Comparison of ENCODE assay signal across 1 cellular context in the genomic region with DNA sequence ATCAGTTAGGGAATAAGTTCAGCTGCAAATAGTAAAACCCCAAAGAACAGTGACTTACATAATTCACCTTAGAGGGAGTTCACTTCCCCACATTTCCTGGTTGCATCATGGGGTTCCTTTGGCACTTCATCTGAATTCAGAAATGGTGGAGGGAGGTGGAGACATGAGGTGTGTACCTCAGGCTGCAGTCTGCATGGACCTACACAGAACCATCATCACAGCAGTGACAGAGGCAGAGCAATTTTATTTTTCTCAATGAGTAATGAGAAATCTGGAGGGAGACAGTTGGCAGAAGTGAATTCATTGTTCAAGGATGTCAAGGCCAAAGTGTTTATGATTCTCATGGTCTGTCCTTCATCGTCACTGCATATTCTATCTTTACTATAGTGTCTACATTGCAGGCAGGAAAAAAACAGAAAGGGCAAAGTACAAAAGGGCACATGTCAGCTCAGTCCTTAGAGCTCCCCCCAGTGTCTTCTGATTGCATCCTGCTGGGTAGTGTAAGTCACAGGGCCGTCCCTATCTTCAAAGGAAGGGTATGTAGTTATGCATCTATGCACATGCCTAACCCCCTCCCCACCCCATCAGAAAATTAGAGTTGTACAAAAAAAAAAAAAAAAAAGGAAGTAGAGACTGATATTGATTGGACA.
TF ChIP-seq lines count a peak whose summit lies in the region.

No MANE protein-coding gene starts in this region.

TF ChIP-seq in HepG2, 621 proteins besides CTCF, POLR2A, EP300 and RAD21 (continued from another document and continues in another):
- TF ChIP-seq THRA (CRISPR knock-in tag; IDR thresholded peaks at IDR 0.05; ENCODE audit: borderline replicate concordance) (peak; percentile 39; the same call in 1 of the 2 replicates), ZNF550 (CRISPR knock-in tag; IDR thresholded peaks at IDR 0.05; ENCODE audit: borderline replicate concordance) (no peak), ZNF556 (CRISPR knock-in tag; IDR thresholded peaks at IDR 0.05; ENCODE audit: borderline replicate concordance) (no peak), ZNF773 (CRISPR knock-in tag; IDR thresholded peaks at IDR 0.05; ENCODE audit: borderline replicate concordance) (no peak), ZNF234 (CRISPR knock-in tag; conservative IDR thresholded peaks at IDR 0.05) (no peak), TRIM22 (IDR thresholded peaks at IDR 0.05) (no peak), HHEX (CRISPR knock-in tag; IDR thresholded peaks at IDR 0.05) (no peak), ETV5 (CRISPR knock-in tag; IDR thresholded peaks at IDR 0.05; ENCODE audit: borderline replicate concordance) (0 out of 2 replicates have a peak, but pooled peaks have one; percentile 11), REST (IDR thresholded peaks at IDR 0.05; ENCODE audit: borderline replicate concordance in 1 of 2, low read depth in 1 of 2, low read length in 2 of 2) (no peak), ZNF264 (CRISPR knock-in tag; IDR thresholded peaks at IDR 0.05) (no peak), HDAC2 (CRISPR knock-in tag; IDR thresholded peaks at IDR 0.05) (0 out of 2 replicates have a peak, but pooled peaks have one; percentile 42), TARDBP (CRISPR knock-in tag; IDR thresholded peaks at IDR 0.05) (0 out of 2 replicates have a peak, but pooled peaks have one; percentile 40), ZNF235 (CRISPR knock-in tag; IDR thresholded peaks at IDR 0.05; ENCODE audit: borderline replicate concordance) (no peak), MEIS2 (CRISPR knock-in tag; IDR thresholded peaks at IDR 0.05) (no peak), MIER3 (CRISPR knock-in tag; IDR thresholded peaks at IDR 0.05; ENCODE audit: borderline replicate concordance) (peak; percentile 45; the same call in 1 of the 2 replicates), SRY (CRISPR knock-in tag; IDR thresholded peaks at IDR 0.05) (no peak), BCL6 (CRISPR knock-in tag; IDR thresholded peaks at IDR 0.05) (no peak), ZNF7 (CRISPR knock-in tag; IDR thresholded peaks at IDR 0.05) (peak; percentile 48; the same call in 1 of the 2 replicates), IRF9 (CRISPR knock-in tag; IDR thresholded peaks at IDR 0.05; ENCODE audit: borderline replicate concordance) (no peak), SRF (IDR thresholded peaks at IDR 0.05; ENCODE audit: low read depth, low read length) (no peak), ZNF354B (CRISPR knock-in tag; IDR thresholded peaks at IDR 0.05) (no peak), ZBTB44 (CRISPR knock-in tag; IDR thresholded peaks at IDR 0.05) (no peak), ZNF775 (CRISPR knock-in tag; IDR thresholded peaks at IDR 0.05; ENCODE audit: borderline replicate concordance) (no peak), KLF13 (CRISPR knock-in tag; IDR thresholded peaks at IDR 0.05) (no peak), KLF9 (CRISPR knock-in tag; IDR thresholded peaks at IDR 0.05; ENCODE audit: low read depth) (no peak), RFX5 (IDR thresholded peaks at IDR 0.05; ENCODE audit: low read depth, low read length) (no peak), ZNF30 (CRISPR knock-in tag; IDR thresholded peaks at IDR 0.05) (no peak), ZNF225 (CRISPR knock-in tag; IDR thresholded peaks at IDR 0.05) (no peak), SMARCC2 (IDR thresholded peaks at IDR 0.05) (no peak), SP4 (CRISPR knock-in tag; IDR thresholded peaks at IDR 0.05) (no peak), RXRB (CRISPR knock-in tag; IDR thresholded peaks at IDR 0.05; ENCODE audit: borderline replicate concordance) (0 out of 2 replicates have a peak, but pooled peaks have one; percentile 46), MZF1 (CRISPR knock-in tag; IDR thresholded peaks at IDR 0.05; ENCODE audit: borderline replicate concordance) (no peak), GFI1 (CRISPR knock-in tag; IDR thresholded peaks at IDR 0.05; ENCODE audit: borderline replicate concordance) (no peak), SAFB2 (CRISPR knock-in tag; IDR thresholded peaks at IDR 0.05; ENCODE audit: borderline replicate concordance, low read depth) (no peak), ZNF274 (CRISPR knock-in tag; IDR thresholded peaks at IDR 0.05) (no peak), ZNF468 (CRISPR knock-in tag; IDR thresholded peaks at IDR 0.05) (no peak), ZSCAN31 (CRISPR knock-in tag; IDR thresholded peaks at IDR 0.05; ENCODE audit: low read depth) (no peak), DPF2 (CRISPR knock-in tag; IDR thresholded peaks at IDR 0.05; ENCODE audit: borderline replicate concordance, low read depth) (no peak), CREBL2 (CRISPR knock-in tag; IDR thresholded peaks at IDR 0.05; ENCODE audit: borderline replicate concordance) (no peak), BRD4 (CRISPR knock-in tag; IDR thresholded peaks at IDR 0.05) (no peak)
- TF ChIP-seq, protein P1, sequence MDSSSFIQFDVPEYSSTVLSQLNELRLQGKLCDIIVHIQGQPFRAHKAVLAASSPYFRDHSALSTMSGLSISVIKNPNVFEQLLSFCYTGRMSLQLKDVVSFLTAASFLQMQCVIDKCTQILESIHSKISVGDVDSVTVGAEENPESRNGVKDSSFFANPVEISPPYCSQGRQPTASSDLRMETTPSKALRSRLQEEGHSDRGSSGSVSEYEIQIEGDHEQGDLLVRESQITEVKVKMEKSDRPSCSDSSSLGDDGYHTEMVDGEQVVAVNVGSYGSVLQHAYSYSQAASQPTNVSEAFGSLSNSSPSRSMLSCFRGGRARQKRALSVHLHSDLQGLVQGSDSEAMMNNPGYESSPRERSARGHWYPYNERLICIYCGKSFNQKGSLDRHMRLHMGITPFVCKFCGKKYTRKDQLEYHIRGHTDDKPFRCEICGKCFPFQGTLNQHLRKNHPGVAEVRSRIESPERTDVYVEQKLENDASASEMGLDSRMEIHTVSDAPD (CRISPR knock-in tag; IDR thresholded peaks at IDR 0.05): no peak
- TF ChIP-seq, protein P2, sequence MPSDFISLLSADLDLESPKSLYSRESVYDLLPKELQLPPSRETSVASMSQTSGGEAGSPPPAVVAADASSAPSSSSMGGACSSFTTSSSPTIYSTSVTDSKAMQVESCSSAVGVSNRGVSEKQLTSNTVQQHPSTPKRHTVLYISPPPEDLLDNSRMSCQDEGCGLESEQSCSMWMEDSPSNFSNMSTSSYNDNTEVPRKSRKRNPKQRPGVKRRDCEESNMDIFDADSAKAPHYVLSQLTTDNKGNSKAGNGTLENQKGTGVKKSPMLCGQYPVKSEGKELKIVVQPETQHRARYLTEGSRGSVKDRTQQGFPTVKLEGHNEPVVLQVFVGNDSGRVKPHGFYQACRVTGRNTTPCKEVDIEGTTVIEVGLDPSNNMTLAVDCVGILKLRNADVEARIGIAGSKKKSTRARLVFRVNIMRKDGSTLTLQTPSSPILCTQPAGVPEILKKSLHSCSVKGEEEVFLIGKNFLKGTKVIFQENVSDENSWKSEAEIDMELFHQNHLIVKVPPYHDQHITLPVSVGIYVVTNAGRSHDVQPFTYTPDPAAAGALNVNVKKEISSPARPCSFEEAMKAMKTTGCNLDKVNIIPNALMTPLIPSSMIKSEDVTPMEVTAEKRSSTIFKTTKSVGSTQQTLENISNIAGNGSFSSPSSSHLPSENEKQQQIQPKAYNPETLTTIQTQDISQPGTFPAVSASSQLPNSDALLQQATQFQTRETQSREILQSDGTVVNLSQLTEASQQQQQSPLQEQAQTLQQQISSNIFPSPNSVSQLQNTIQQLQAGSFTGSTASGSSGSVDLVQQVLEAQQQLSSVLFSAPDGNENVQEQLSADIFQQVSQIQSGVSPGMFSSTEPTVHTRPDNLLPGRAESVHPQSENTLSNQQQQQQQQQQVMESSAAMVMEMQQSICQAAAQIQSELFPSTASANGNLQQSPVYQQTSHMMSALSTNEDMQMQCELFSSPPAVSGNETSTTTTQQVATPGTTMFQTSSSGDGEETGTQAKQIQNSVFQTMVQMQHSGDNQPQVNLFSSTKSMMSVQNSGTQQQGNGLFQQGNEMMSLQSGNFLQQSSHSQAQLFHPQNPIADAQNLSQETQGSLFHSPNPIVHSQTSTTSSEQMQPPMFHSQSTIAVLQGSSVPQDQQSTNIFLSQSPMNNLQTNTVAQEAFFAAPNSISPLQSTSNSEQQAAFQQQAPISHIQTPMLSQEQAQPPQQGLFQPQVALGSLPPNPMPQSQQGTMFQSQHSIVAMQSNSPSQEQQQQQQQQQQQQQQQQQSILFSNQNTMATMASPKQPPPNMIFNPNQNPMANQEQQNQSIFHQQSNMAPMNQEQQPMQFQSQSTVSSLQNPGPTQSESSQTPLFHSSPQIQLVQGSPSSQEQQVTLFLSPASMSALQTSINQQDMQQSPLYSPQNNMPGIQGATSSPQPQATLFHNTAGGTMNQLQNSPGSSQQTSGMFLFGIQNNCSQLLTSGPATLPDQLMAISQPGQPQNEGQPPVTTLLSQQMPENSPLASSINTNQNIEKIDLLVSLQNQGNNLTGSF (CRISPR knock-in tag; IDR thresholded peaks at IDR 0.05): no peak
- TF ChIP-seq, protein P3, sequence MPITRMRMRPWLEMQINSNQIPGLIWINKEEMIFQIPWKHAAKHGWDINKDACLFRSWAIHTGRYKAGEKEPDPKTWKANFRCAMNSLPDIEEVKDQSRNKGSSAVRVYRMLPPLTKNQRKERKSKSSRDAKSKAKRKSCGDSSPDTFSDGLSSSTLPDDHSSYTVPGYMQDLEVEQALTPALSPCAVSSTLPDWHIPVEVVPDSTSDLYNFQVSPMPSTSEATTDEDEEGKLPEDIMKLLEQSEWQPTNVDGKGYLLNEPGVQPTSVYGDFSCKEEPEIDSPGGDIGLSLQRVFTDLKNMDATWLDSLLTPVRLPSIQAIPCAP (CRISPR knock-in tag; IDR thresholded peaks at IDR 0.05; ENCODE audit: low read depth): no peak
- TF ChIP-seq, protein P4, sequence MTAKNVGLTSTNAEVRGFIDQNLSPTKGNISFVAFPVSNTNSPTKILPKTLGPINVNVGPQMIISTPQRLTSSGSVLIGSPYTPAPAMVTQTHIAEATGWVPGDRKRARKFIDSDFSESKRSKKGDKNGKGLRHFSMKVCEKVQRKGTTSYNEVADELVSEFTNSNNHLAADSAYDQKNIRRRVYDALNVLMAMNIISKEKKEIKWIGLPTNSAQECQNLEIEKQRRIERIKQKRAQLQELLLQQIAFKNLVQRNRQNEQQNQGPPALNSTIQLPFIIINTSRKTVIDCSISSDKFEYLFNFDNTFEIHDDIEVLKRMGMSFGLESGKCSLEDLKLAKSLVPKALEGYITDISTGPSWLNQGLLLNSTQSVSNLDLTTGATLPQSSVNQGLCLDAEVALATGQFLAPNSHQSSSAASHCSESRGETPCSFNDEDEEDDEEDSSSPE (CRISPR knock-in tag; IDR thresholded peaks at IDR 0.05): 0 out of 2 replicates have a peak, but pooled peaks have one; percentile 32
